27 cellular contexts compared by ENCODE assay signal in the genomic region with DNA sequence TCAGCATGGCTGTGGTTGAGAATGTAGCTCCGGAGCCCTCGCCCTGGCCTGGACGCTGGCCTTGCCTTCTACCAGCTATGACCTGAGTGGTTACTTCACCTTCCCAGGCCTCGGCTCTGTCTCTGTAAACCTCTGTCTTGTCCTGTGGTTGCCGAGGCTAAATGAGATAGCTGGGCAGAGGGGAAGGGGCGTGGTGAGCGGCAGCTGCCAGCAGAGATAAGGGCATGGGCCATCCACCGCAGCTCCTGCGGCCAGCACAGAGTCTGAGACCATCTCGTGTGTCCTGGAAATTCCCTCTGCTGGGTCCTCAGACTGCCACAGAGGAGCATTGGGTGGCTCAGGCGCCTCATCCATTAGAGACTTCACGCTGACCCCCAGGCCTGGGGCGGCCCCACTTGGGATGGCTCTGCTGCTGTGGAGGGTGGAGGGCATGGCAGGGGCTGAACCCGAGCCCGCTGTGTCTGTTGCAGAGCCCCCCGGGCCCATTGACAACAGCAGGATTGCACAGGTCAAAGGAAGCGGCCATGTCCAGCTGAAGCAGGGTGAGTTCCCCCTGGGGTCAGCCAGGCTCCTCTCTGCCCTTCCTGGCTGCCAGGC. TPM values are rescaled to one million over a fixed set of nuclear protein-coding genes. Genes with fewer than 3 reads are reported as not detected.
DNase-seq lines count a peak whose midpoint lies in the region.
"Had no signal": no experiment of that assay in that cellular context is flagged by ENCODE, and none has a peak within 500 bp of the region (broad histone marks: within the 10 kb centered on the region; RNA-seq: fewer than 3 reads in every experiment).

No MANE protein-coding gene starts in this region.

- H4K8ac ChIP-seq in neuronal stem cell (ENCODE audit: low read depth, low read length) = no peak overlapping the region

- H3K27me3 ChIP-seq in H7 (ENCODE audit: control insufficient read depth, insufficient read depth, low read length) (no peaks in the 10 kb centered on the region), neuronal stem cell (ENCODE audit: control insufficient read depth in 3 of 3, insufficient read depth in 3 of 3, low read depth in 1 of 3, low read length in 3 of 3) (no peaks in the 10 kb centered on the region)
- H3K27me3 ChIP-seq: heart right ventricle, upper lobe of right lung had no signal

- H3K9ac ChIP-seq in neuronal stem cell (ENCODE audit: low read depth, low read length, poor library complexity) = no peak overlapping the region

- intact Hi-C loops in activated CD4-positive, alpha-beta memory T cell treated with anti-CD3 and anti-CD28 coated beads for 36 hours (cut with micrococcal nuclease) = no loop called here

- H3K36me3 ChIP-seq in H7 (replicated peaks; ENCODE audit: control insufficient read depth, insufficient read depth, low read length) (peaks cover 1% of the 10 kb centered on the region), neuronal stem cell (replicated peaks in 1 of 2; ENCODE audit: control insufficient read depth in 2 of 2, insufficient read depth in 2 of 2, low read length in 2 of 2) (peaks cover 17 to 40% of the 10 kb centered on the region in 2 donors)

- peak overlapping the region; percentile 86 for H3K23ac ChIP-seq in neuronal stem cell (ENCODE audit: low read depth, low read length, poor library complexity)

- no peak overlapping the region for H2BK120ac ChIP-seq in neuronal stem cell (ENCODE audit: low read depth, low read length)

- H3K79me1 ChIP-seq in neuronal stem cell (ENCODE audit: low read depth, low read length) = peaks cover 2% of the 10 kb centered on the region

- H3K27ac Mint-ChIP-seq in activated T-cell treated with anti-CD3 and anti-CD28 coated beads, Interleukin-2, amount 50 U/mL, for 24 hours = peak overlapping the region; percentile 79
- H3K27ac Mint-ChIP-seq in activated CD4-positive, alpha-beta memory T cell treated with anti-CD3 and anti-CD28 coated beads for 36 hours = peak overlapping the region; percentile 33
- H3K27ac Mint-ChIP-seq: T-helper 1 cell treated with Interleukin-12 subunit alpha and Interleukin-12 subunit beta and Interleukin-4 antibody, amounts not matched to agents 30 μg/mL and 1 μg/mL, for 36 hours had no signal

- no peak overlapping the region for H2BK12ac ChIP-seq in neuronal stem cell (ENCODE audit: low read length)

- H3K27me3 Mint-ChIP-seq in activated T-cell treated with anti-CD3 and anti-CD28 coated beads, Interleukin-2, amount 50 U/mL, for 24 hours = no peaks in the 10 kb centered on the region
- no peaks in the 10 kb centered on the region for H3K27me3 Mint-ChIP-seq in activated CD4-positive, alpha-beta memory T cell treated with anti-CD3 and anti-CD28 coated beads for 36 hours
- H3K27me3 Mint-ChIP-seq: activated CD8-positive, alpha-beta memory T cell treated with anti-CD3 and anti-CD28 coated beads, Interleukin-2, amount 10 ng/mL, durations not matched to agents 7 days and 5 days; brain; naive thymus-derived CD8-positive, alpha-beta T cell; stimulated activated memory B cell treated with anti-CD40 and anti-IgM and Interleukin-4, amounts not matched to agents 10 μg/mL and 1 μg/mL and 100 μg/mL, for 72 hours had no signal

- H3K9me3 ChIP-seq in neuronal stem cell (replicated peaks in 1 of 2; ENCODE audit: control insufficient read depth in 2 of 2, insufficient read depth in 1 of 2, low read depth in 1 of 2, low read length in 2 of 2) = no peaks in the 10 kb centered on the region
- H3K9me3 ChIP-seq: heart right ventricle, lower lobe of right lung, upper lobe of right lung had no signal

- H4K91ac ChIP-seq in neuronal stem cell (ENCODE audit: low read depth, low read length, poor library complexity) = no peak overlapping the region

- H3K4me3 Mint-ChIP-seq in activated T-cell treated with anti-CD3 and anti-CD28 coated beads, Interleukin-2, amount 50 U/mL, for 24 hours = no peak overlapping the region
- H3K4me3 Mint-ChIP-seq in activated CD4-positive, alpha-beta memory T cell treated with anti-CD3 and anti-CD28 coated beads for 36 hours = no peak overlapping the region
- H3K4me3 Mint-ChIP-seq: activated CD8-positive, alpha-beta memory T cell treated with anti-CD3 and anti-CD28 coated beads, Interleukin-2, amount 10 ng/mL, durations not matched to agents 7 days and 5 days; activated T-cell treated with anti-CD3 and anti-CD28 coated beads, Interleukin-2, amount 50 U/mL, for 72 hours; brain; H9; stimulated activated memory B cell treated with anti-CD40 and anti-IgM and Interleukin-4, amounts not matched to agents 10 μg/mL and 1 μg/mL and 100 μg/mL, for 72 hours; T-helper 1 cell treated with Interleukin-12 subunit alpha and Interleukin-12 subunit beta and Interleukin-4 antibody, amounts not matched to agents 30 μg/mL and 1 μg/mL, for 36 hours had no signal

- H3K14ac ChIP-seq in neuronal stem cell (ENCODE audit: low read length) = no peak overlapping the region

- H3K18ac ChIP-seq in neuronal stem cell (ENCODE audit: low read length) = no peak overlapping the region

- DNase-seq in activated T-cell treated with anti-CD3 and anti-CD28 coated beads, Interleukin-2, amount 50 U/mL, for 24 hours = no peak
- DNase-seq in activated T-cell treated with anti-CD3 and anti-CD28 coated beads for 4 hours (no peak), H7 (peak; percentile 34), neuronal stem cell (ENCODE audit: low spot score) (no peak), COR-L47 (lab: John Stamatoyannopoulos, UW) (no peak), NCI-H510A (lab: John Stamatoyannopoulos, UW) (no peak)
- no peak for DNase-seq in activated CD4-positive, alpha-beta memory T cell treated with anti-CD3 and anti-CD28 coated beads for 36 hours
- DNase-seq in effector CD8-positive, alpha-beta T cell (lab: John Stamatoyannopoulos, UW) = no peak
- DNase-seq: activated CD4-positive, alpha-beta T cell treated with anti-CD3 and anti-CD28 coated beads for 4 hours; activated CD8-positive, alpha-beta memory T cell treated with anti-CD3 and anti-CD28 coated beads, Interleukin-2, amount 10 ng/mL, durations not matched to agents 7 days and 5 days; activated T-cell treated with anti-CD3 and anti-CD28 coated beads, Interleukin-2, amount 50 U/mL, for 72 hours; amniotic stem cell; H9; heart right ventricle; lower lobe of right lung; midbrain; naive thymus-derived CD8-positive, alpha-beta T cell; NCI-H1105; NCI-H187; NCI-H510A treated with DMSO at 0.1 percent for 48 hours; upper lobe of right lung had no signal

- H3K4me3 ChIP-seq in H7 (ENCODE audit: insufficient read depth, low read depth, low read length) = no peak overlapping the region
- no peak overlapping the region for H3K4me3 ChIP-seq in neuronal stem cell (ENCODE audit: low read length in 2 of 2)
- H3K4me3 ChIP-seq: GM12878, heart right ventricle, lower lobe of right lung, SK-N-MC, upper lobe of right lung had no signal

- no peak overlapping the region for H2AFZ ChIP-seq in neuronal stem cell (ENCODE audit: low read length)

- H3K4ac ChIP-seq in neuronal stem cell (ENCODE audit: low read length) = no peak overlapping the region

- WGBS in neuronal stem cell (ENCODE audit: extremely low coverage in 2 of 2, insufficient read length in 2 of 2, insufficient replicate concordance in 1 of 2), 2 donors = no CpG with 5 or more reads among the region's 17 CpGs

- CTCF ChIA-PET in activated CD4-positive, alpha-beta memory T cell treated with anti-CD3 and anti-CD28 coated beads for 36 hours (lab: Charles Lee) = no interaction called here

- H2BK15ac ChIP-seq in neuronal stem cell (ENCODE audit: low read length) = no peak overlapping the region

- H3K4me1 ChIP-seq in neuronal stem cell (ENCODE audit: control insufficient read depth in 2 of 2, insufficient read depth in 1 of 2, low read depth in 1 of 2, low read length in 2 of 2) = peaks cover 0 to 4% of the 10 kb centered on the region in 2 donors

- peaks cover 27% of the 10 kb centered on the region for H3K4me1 Mint-ChIP-seq in activated T-cell treated with anti-CD3 and anti-CD28 coated beads, Interleukin-2, amount 50 U/mL, for 24 hours (ENCODE audit: low read depth)
- H3K4me1 Mint-ChIP-seq in activated CD4-positive, alpha-beta memory T cell treated with anti-CD3 and anti-CD28 coated beads for 36 hours (ENCODE audit: low read depth) = peaks cover 11% of the 10 kb centered on the region

- H3K4me2 ChIP-seq in neuronal stem cell (ENCODE audit: insufficient read depth, low read length, poor library complexity, severe bottlenecking) = no peak overlapping the region

- H2AK5ac ChIP-seq in neuronal stem cell (ENCODE audit: low read depth, low read length) = no peak overlapping the region

- peaks cover 86% of the 10 kb centered on the region for H3K36me3 Mint-ChIP-seq in activated T-cell treated with anti-CD3 and anti-CD28 coated beads, Interleukin-2, amount 50 U/mL, for 24 hours (ENCODE audit: low read depth)
- H3K36me3 Mint-ChIP-seq in activated CD4-positive, alpha-beta memory T cell treated with anti-CD3 and anti-CD28 coated beads for 36 hours = peaks cover 29% of the 10 kb centered on the region

- H3K27ac ChIP-seq in neuronal stem cell (replicated peaks; ENCODE audit: low read length) = no peak overlapping the region
- H3K27ac ChIP-seq: heart right ventricle, lower lobe of right lung, RWPE1, SK-N-MC, upper lobe of right lung had no signal

- H3K9me3 Mint-ChIP-seq in activated T-cell treated with anti-CD3 and anti-CD28 coated beads, Interleukin-2, amount 50 U/mL, for 24 hours = no peaks in the 10 kb centered on the region
- H3K9me3 Mint-ChIP-seq in activated CD4-positive, alpha-beta memory T cell treated with anti-CD3 and anti-CD28 coated beads for 36 hours = no peaks in the 10 kb centered on the region
- H3K9me3 Mint-ChIP-seq: activated T-cell treated with anti-CD3 and anti-CD28 coated beads, Interleukin-2, amount 50 U/mL, for 72 hours; brain; H9; naive thymus-derived CD8-positive, alpha-beta T cell; stimulated activated memory B cell treated with anti-CD40 and anti-IgM and Interleukin-4, amounts not matched to agents 10 μg/mL and 1 μg/mL and 100 μg/mL, for 72 hours; T-helper 1 cell treated with Interleukin-12 subunit alpha and Interleukin-12 subunit beta and Interleukin-4 antibody, amounts not matched to agents 30 μg/mL and 1 μg/mL, for 36 hours had no signal

- H2BK5ac ChIP-seq in neuronal stem cell (ENCODE audit: low read length) = peak overlapping the region; percentile 19

- POLR2A ChIA-PET in activated CD4-positive, alpha-beta memory T cell treated with anti-CD3 and anti-CD28 coated beads for 36 hours (lab: Charles Lee) = no interaction called here

RNA-seq across cellular contexts. Expression of gene USP20, which starts 43.9 kb away (rescaled TPM):
- total RNA-seq in H7 (2014; rRNA removed; shearing (Covaris generic)) = 15.8 and 16.3 TPM in 2 replicates
- 10 to 100 TPM; 51.6 to 55.3 TPM for total RNA-seq in activated CD4-positive, alpha-beta memory T cell treated with anti-CD3 and anti-CD28 coated beads for 36 hours
- polyA plus RNA-seq in neuronal stem cell (2013, experiment 1 of 2) = 11.8 TPM
- 10.9 TPM for polyA plus RNA-seq in neuronal stem cell (2013, experiment 2 of 2)

RNA-seq across cellular contexts. Expression of gene C9orf78, which starts 44.1 kb away (rescaled TPM):
- total RNA-seq in H7 (2014; rRNA removed; shearing (Covaris generic)) = 39.7 and 47.0 TPM in 2 replicates
- total RNA-seq in activated CD4-positive, alpha-beta memory T cell treated with anti-CD3 and anti-CD28 coated beads for 36 hours = 10 to 100 TPM; 43.6 to 47.0 TPM
- polyA plus RNA-seq in neuronal stem cell (2013, experiment 1 of 2) = 37.6 TPM
- 36.0 TPM for polyA plus RNA-seq in neuronal stem cell (2013, experiment 2 of 2)

RNA-seq across cellular contexts. Expression of gene TOR1A, which starts 55.3 kb away (rescaled TPM):
- 22.9 and 27.1 TPM in 2 replicates for total RNA-seq in H7 (2014; rRNA removed; shearing (Covaris generic))
- total RNA-seq in activated CD4-positive, alpha-beta memory T cell treated with anti-CD3 and anti-CD28 coated beads for 36 hours = 10 to 100 TPM; 38.5 to 41.6 TPM
- 28.2 TPM for polyA plus RNA-seq in neuronal stem cell (2013, experiment 1 of 2)
- polyA plus RNA-seq in neuronal stem cell (2013, experiment 2 of 2) = 27.2 TPM
